In the genomic region with DNA sequence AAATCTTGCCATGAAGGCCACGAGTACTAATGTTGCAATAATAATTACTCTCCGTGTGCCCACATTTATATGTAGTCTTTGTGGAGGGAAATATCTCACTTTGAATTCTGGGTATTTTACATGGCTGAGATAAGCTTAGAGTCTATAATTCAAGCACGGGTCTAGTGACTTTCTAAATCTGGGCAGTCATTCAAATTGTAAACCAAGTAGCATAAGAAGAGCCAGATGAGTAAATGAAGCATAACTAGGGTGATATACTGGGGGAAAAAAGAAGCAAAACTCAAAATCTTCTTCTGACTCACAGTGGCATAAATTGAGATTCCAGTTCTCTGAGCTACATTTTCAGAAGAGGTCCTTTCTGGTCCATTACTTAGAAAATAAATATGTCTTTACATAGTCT, we compare ENCODE assay signal across 1 cellular context.
TF ChIP-seq lines count a peak whose summit lies in the region.

No MANE protein-coding gene starts in this region.

TF ChIP-seq in HepG2, 621 proteins besides CTCF, POLR2A, EP300 and RAD21 (continued from another document):
- TF ChIP-seq SNAPC2 (CRISPR knock-in tag; IDR thresholded peaks at IDR 0.05) (no peak), ZNF124 (CRISPR knock-in tag; IDR thresholded peaks at IDR 0.05) (no peak), MAFG (CRISPR knock-in tag; IDR thresholded peaks at IDR 0.05) (no peak), CHD4 (IDR thresholded peaks at IDR 0.05; ENCODE audit: borderline replicate concordance, low read length) (no peak)
